In genomic region chr22:43129426-43130425, GRCh38 we compare ENCODE assay signal across 18 cellular contexts. TPM values are rescaled to one million over a fixed set of nuclear protein-coding genes. Genes with fewer than 3 reads are reported as not detected.
A peak's percentile ranks its signal among the peaks of the same experiment; 100 is the strongest.
DNase-seq lines count a peak whose midpoint lies in the region; ATAC-seq, FAIRE-seq and TF ChIP-seq lines count a peak whose summit lies in the region.
"Had no signal": no experiment of that assay in that cellular context is flagged by ENCODE, and none has a peak within 500 bp of the region (broad histone marks: within the 10 kb centered on the region; RNA-seq: fewer than 3 reads in every experiment).

No MANE protein-coding gene starts in this region.

- CTCF ChIA-PET in GM12878 (lab: Yijun Ruan, JAX), result interaction anchor here (0.6 kb wide), 1 partner anchor 55 kb away, joined by 4 read pairs; no protein-coding TSS in a partner anchor

- RAD21 ChIA-PET in GM12878 (lab: Charles Lee; ENCODE audit: unreplicated experiment), result interaction anchor here (0.6 kb wide), 1 partner anchor 99 kb away, joined by 4 read pairs; no protein-coding TSS in a partner anchor

- H3K9ac ChIP-seq in BLaER1 (peak overlapping the region; percentile 77), GM12878 (ENCODE audit: control insufficient read depth, insufficient read depth, low read length) (no peak overlapping the region)
- H3K9ac ChIP-seq: SK-N-SH had no signal

- no peak for TF ChIP-seq CTCF in HL-60 (IDR thresholded peaks at IDR 0.05; ENCODE audit: insufficient read depth, low read length)
- TF ChIP-seq CTCF in GM12878 (IDR thresholded peaks at IDR 0.05 in 2 of 3, conservative IDR thresholded peaks at IDR 0.05 in 1 of 3; ENCODE audit: control insufficient read depth in 2 of 3, extremely low read depth in 1 of 3, insufficient read depth in 1 of 3, low read depth in 3 of 3, low read length in 3 of 3), result no peak

- no peak for TF ChIP-seq EP300 in GM12878 (IDR thresholded peaks at IDR 0.05; ENCODE audit: borderline replicate concordance in 1 of 2, control insufficient read depth in 1 of 2, low read depth in 2 of 2, low read length in 2 of 2)

- POLR2A ChIA-PET in GM12878 (lab: Charles Lee), result interaction anchor here (0.7 kb wide), 1 partner anchor 10 kb away, joined by 14 read pairs; no protein-coding TSS in a partner anchor

- H2AFZ ChIP-seq in GM12878 (ENCODE audit: control insufficient read depth, low read depth, low read length), result no peak overlapping the region

- 0 out of 2 replicates have a peak, but pooled peaks cover 4% of the 10 kb centered on the region for H4K20me1 ChIP-seq in BLaER1
- no peaks in the 10 kb centered on the region for H4K20me1 ChIP-seq in GM12878 (ENCODE audit: control insufficient read depth, insufficient read depth)

- H3K36me3 ChIP-seq in BLaER1, result peaks cover 42% of the 10 kb centered on the region
- peaks cover 4% of the 10 kb centered on the region in 2 experiments for H3K36me3 ChIP-seq in GM12878 (ENCODE audit: control insufficient read depth in 2 of 2, insufficient read depth in 2 of 2, low read length in 1 of 2)

- intact Hi-C loops in GM12878 (cut with micrococcal nuclease; ENCODE audit: unreplicated experiment), result no loop called here
- intact Hi-C loops in head of caudate nucleus (cut with DNase I), result no loop called here

- no TSS peak for BruUV-seq in GM12878 (replicated peaks; lab: Mats Ljungman, UMichigan)

- in situ Hi-C loops in GM12878 (cut with MboI), result no loop called here

- peak overlapping the region; percentile 94 for H3K27ac ChIP-seq in BLaER1
- H3K27ac ChIP-seq in HL-60 (replicated peaks), result peak overlapping the region; percentile 86
- no peak overlapping the region for H3K27ac ChIP-seq in GM12878 (ENCODE audit: control insufficient read depth, insufficient read depth)
- H3K27ac ChIP-seq: heart left ventricle had no signal

- DNase-seq in HL-60 (ENCODE audit: low read depth in 1 of 2, low spot score in 1 of 2) (peak; percentile 72 to 81), NCI-H748 treated with DMSO at 0.1 percent for 48 hours (lab: John Stamatoyannopoulos, UW) (peak; percentile 71), GM12878 (ENCODE audit: low read depth, low spot score) (no peak), head of caudate nucleus (no peak), HT-29 (ENCODE audit: low spot score) (no peak)
- DNase-seq: activated CD8-positive, alpha-beta memory T cell treated with anti-CD3 and anti-CD28 coated beads, Interleukin-2, amount 50 U/mL, for 48 hours; central memory CD4-positive, alpha-beta T cell; heart left ventricle; Karpas-422; left cardiac atrium; SK-N-SH had no signal

- no peak for FAIRE-seq in GM12878 (lab: Jason Lieb, UNC)
- FAIRE-seq: GM12892, urothelium cell line had no signal

- TF ChIP-seq POLR2A in GM12878 (IDR thresholded peaks at IDR 0.05; ENCODE audit: low read depth, low read length), result no peak

- H3K27me3 ChIP-seq in BLaER1, result no peaks in the 10 kb centered on the region
- no peaks in the 10 kb centered on the region for H3K27me3 ChIP-seq in HL-60 (ENCODE audit: insufficient read depth, poor library complexity, severe bottlenecking)
- H3K27me3 ChIP-seq in GM12878 (replicated peaks in 1 of 2; ENCODE audit: control insufficient read depth in 2 of 2, insufficient read depth in 2 of 2, low read length in 1 of 2), result no peaks in the 10 kb centered on the region
- H3K27me3 ChIP-seq: heart left ventricle had no signal

- no peak for TF ChIP-seq RAD21 in GM12878 (IDR thresholded peaks at IDR 0.05; ENCODE audit: insufficient read depth, low read depth, low read length)

- ATAC-seq in GM12878 (no peak), HG03280 (IDR thresholded peaks at IDR 0.05; ENCODE audit: unreplicated experiment) (no peak), GM19351 (IDR thresholded peaks at IDR 0.05; ENCODE audit: unreplicated experiment) (no peak)
- ATAC-seq: activated CD4-positive, CD25-positive, alpha-beta regulatory T cell treated with anti-CD3 and anti-CD28 coated beads, Interleukin-2, amount 50 U/mL, for 24 hours; activated naive CD4-positive, alpha-beta T cell treated with anti-CD3 and anti-CD28 coated beads, Interleukin-2, amount 50 U/mL, for 72 hours; heart left ventricle; left cardiac atrium had no signal

- SMC1A ChIA-PET in GM12878 (lab: Charles Lee; ENCODE audit: uncharacterized antibody, unreplicated experiment), result no interaction called here

- H3K4me2 ChIP-seq in BLaER1 (peak overlapping the region; percentile 99), GM12878 (ENCODE audit: control insufficient read depth, insufficient read depth) (no peak overlapping the region)
- H3K4me2 ChIP-seq: SK-N-SH had no signal

- no peaks in the 10 kb centered on the region for H3K79me2 ChIP-seq in GM12878 (ENCODE audit: control insufficient read depth, insufficient read depth, low read length)

- H3K4me1 ChIP-seq in BLaER1 (peaks cover 69% of the 10 kb centered on the region), GM12878 (ENCODE audit: control insufficient read depth, insufficient read depth, low read length) (peaks cover 31% of the 10 kb centered on the region)

- H3K9me3 ChIP-seq in BLaER1 (no peaks in the 10 kb centered on the region), GM12878 (replicated peaks; ENCODE audit: control insufficient read depth, insufficient read depth, low read length) (no peaks in the 10 kb centered on the region)
- H3K9me3 ChIP-seq: heart left ventricle, SK-N-SH had no signal

- WGBS in GM12878 (ENCODE audit: insufficient coverage, insufficient replicate concordance, low lambda C conversion rate, missing lambda C conversion rate), result 65% methylated on average over 16 of the region's 16 CpGs

- H3K4me3 ChIP-seq in BLaER1 (peak overlapping the region; percentile 56), HL-60 (replicated peaks; ENCODE audit: insufficient read depth, low read length) (no peak overlapping the region), GM12878 (no peak overlapping the region)
- H3K4me3 ChIP-seq: heart left ventricle had no signal

RNA-seq across cellular contexts. Expression of gene MCAT, which starts 13.5 kb away (rescaled TPM):
- total RNA-seq in GM12878 (2013; cell fraction: nucleolus; rRNA removed), result 32.5 and 52.1 TPM in 2 replicates
- 20.6 and 22.3 TPM in 2 replicates for total RNA-seq in GM12878 (2014; rRNA removed)
- total RNA-seq in GM12878 (2014; rRNA removed; fragmentation: Illumina TruSeq; extraction: Trizol), result 9.9 and 11.8 TPM in 2 replicates
- 26.2 and 26.5 TPM in 2 replicates for total RNA-seq in GM12878 (2021)
- 4.2 TPM for polyA plus RNA-seq in GM12878 (2011; ENCODE audit: low read depth)
- polyA plus RNA-seq in GM12878 (2011; rRNA removed), result 12.1 and 16.5 TPM in 2 replicates
- polyA plus RNA-seq in GM12878 (2011; cell fraction: cytosol; rRNA removed), result 22.5 and 34.9 TPM in 2 replicates
- 15.9 and 25.4 TPM in 2 replicates for polyA plus RNA-seq in GM12878 (2011; cell fraction: nucleus; rRNA removed)
- 10.8 and 11.2 TPM in 2 replicates for polyA plus RNA-seq in GM12878 (2012)
- polyA plus RNA-seq in GM12878 (2014; fragmentation: Illumina TruSeq; extraction: Trizol), result 5.3 and 11.9 TPM in 2 replicates
- 10 to 100 TPM in 1 of 2 experiments, 1 to 10 TPM in 1; 3.6 to 10.8 TPM for polyA plus RNA-seq in GM12878 (2014; fragmentation: Nextera tagmentation; extraction: Ambion mirVana)
- 29.1 and 30.8 TPM in 2 replicates for polyA plus RNA-seq in GM12878 (2014; rRNA removed)
- 10 to 100 TPM; 22.1 to 26.4 TPM for polyA plus RNA-seq in GM12878 (2016; fragmentation: Nextera tagmentation; extraction: Ambion mirVana)
- 10.9 and 19.5 TPM in 2 replicates for polyA minus RNA-seq in GM12878 (2011; rRNA and poly(A)+ RNA removed)
- 7.1 and 9.0 TPM in 2 replicates for polyA minus RNA-seq in GM12878 (2011; cell fraction: cytosol; rRNA and poly(A)+ RNA removed)
- 5.9 and 15.7 TPM in 2 replicates for polyA minus RNA-seq in GM12878 (2011; cell fraction: nucleus; rRNA and poly(A)+ RNA removed)
- total RNA-seq in HT-29 (2014; rRNA removed; shearing (Covaris generic)), result 40.9 and 43.1 TPM in 2 replicates

RNA-seq across cellular contexts. Expression of gene BIK, which starts 19.2 kb away (rescaled TPM):
- total RNA-seq in GM12878 (2013; cell fraction: nucleolus; rRNA removed), result not detected in 2 replicates
- total RNA-seq in GM12878 (2014; rRNA removed), result 9.8 and 10.5 TPM in 2 replicates
- 2.7 TPM in 2 replicates for total RNA-seq in GM12878 (2014; rRNA removed; fragmentation: Illumina TruSeq; extraction: Trizol)
- 6.3 and 8.0 TPM in 2 replicates for total RNA-seq in GM12878 (2021)
- 2.3 TPM for polyA plus RNA-seq in GM12878 (2011; ENCODE audit: low read depth)
- polyA plus RNA-seq in GM12878 (2011; rRNA removed), result 0.16 and 0.33 TPM in 2 replicates
- 1.0 and 1.1 TPM in 2 replicates for polyA plus RNA-seq in GM12878 (2011; cell fraction: cytosol; rRNA removed)
- polyA plus RNA-seq in GM12878 (2011; cell fraction: nucleus; rRNA removed), result 0.70 and 1.0 TPM in 2 replicates
- 2.5 and 3.6 TPM in 2 replicates for polyA plus RNA-seq in GM12878 (2012)
- 1.6 TPM in 1 of 2 replicates, not detected in the other for polyA plus RNA-seq in GM12878 (2014; fragmentation: Illumina TruSeq; extraction: Trizol)
- polyA plus RNA-seq in GM12878 (2014; fragmentation: Nextera tagmentation; extraction: Ambion mirVana), result 1 to 10 TPM; 1.4 to 1.5 TPM
- 7.5 TPM in 2 replicates for polyA plus RNA-seq in GM12878 (2014; rRNA removed)
- polyA plus RNA-seq in GM12878 (2016; fragmentation: Nextera tagmentation; extraction: Ambion mirVana), result 1 to 10 TPM; 5.1 to 5.6 TPM
- not detected in 2 replicates for polyA minus RNA-seq in GM12878 (2011; rRNA and poly(A)+ RNA removed)
- not detected in 2 replicates for polyA minus RNA-seq in GM12878 (2011; cell fraction: cytosol; rRNA and poly(A)+ RNA removed)
- not detected in 2 replicates for polyA minus RNA-seq in GM12878 (2011; cell fraction: nucleus; rRNA and poly(A)+ RNA removed)
- 3.9 and 4.2 TPM in 2 replicates for total RNA-seq in HT-29 (2014; rRNA removed; shearing (Covaris generic))
- total RNA-seq: left cardiac atrium had no signal

RNA-seq across cellular contexts. Expression of gene TSPO, which starts 21.6 kb away (rescaled TPM):
- 4.2 and 6.8 TPM in 2 replicates for total RNA-seq in GM12878 (2013; cell fraction: nucleolus; rRNA removed)
- total RNA-seq in GM12878 (2014; rRNA removed), result 41.3 and 50.5 TPM in 2 replicates
- total RNA-seq in GM12878 (2014; rRNA removed; fragmentation: Illumina TruSeq; extraction: Trizol), result 4.9 and 6.6 TPM in 2 replicates
- total RNA-seq in GM12878 (2021), result 25.8 and 31.6 TPM in 2 replicates
- 6.8 TPM for polyA plus RNA-seq in GM12878 (2011; ENCODE audit: low read depth)
- polyA plus RNA-seq in GM12878 (2011; rRNA removed), result 6.1 and 11.7 TPM in 2 replicates
- 23.6 and 34.9 TPM in 2 replicates for polyA plus RNA-seq in GM12878 (2011; cell fraction: cytosol; rRNA removed)
- 19.5 and 31.3 TPM in 2 replicates for polyA plus RNA-seq in GM12878 (2011; cell fraction: nucleus; rRNA removed)
- polyA plus RNA-seq in GM12878 (2012), result 14.1 and 30.7 TPM in 2 replicates
- polyA plus RNA-seq in GM12878 (2014; fragmentation: Illumina TruSeq; extraction: Trizol), result 1.4 TPM in 1 of 2 replicates, not detected in the other
- polyA plus RNA-seq in GM12878 (2014; fragmentation: Nextera tagmentation; extraction: Ambion mirVana), result 1 to 10 TPM; 1.8 to 3.4 TPM
- polyA plus RNA-seq in GM12878 (2014; rRNA removed), result 41.1 and 46.8 TPM in 2 replicates
- 10 to 100 TPM; 27.1 to 30.8 TPM for polyA plus RNA-seq in GM12878 (2016; fragmentation: Nextera tagmentation; extraction: Ambion mirVana)
- 1.7 and 11.1 TPM in 2 replicates for polyA minus RNA-seq in GM12878 (2011; rRNA and poly(A)+ RNA removed)
- 3.7 and 5.5 TPM in 2 replicates for polyA minus RNA-seq in GM12878 (2011; cell fraction: cytosol; rRNA and poly(A)+ RNA removed)
- polyA minus RNA-seq in GM12878 (2011; cell fraction: nucleus; rRNA and poly(A)+ RNA removed), result 3.1 and 6.0 TPM in 2 replicates
- 516 and 532 TPM in 2 replicates for total RNA-seq in HT-29 (2014; rRNA removed; shearing (Covaris generic))

RNA-seq across cellular contexts. Expression of gene TTLL1, which starts 40.5 kb away (rescaled TPM):
- 2.4 and 2.7 TPM in 2 replicates for total RNA-seq in GM12878 (2013; cell fraction: nucleolus; rRNA removed)
- total RNA-seq in GM12878 (2014; rRNA removed) (2.8 and 3.4 TPM in 2 replicates), GM12878 (2014; rRNA removed; fragmentation: Illumina TruSeq; extraction: Trizol) (3.7 and 3.8 TPM in 2 replicates), GM12878 (2021) (2.6 and 3.5 TPM in 2 replicates)
- polyA plus RNA-seq in GM12878 (2011; ENCODE audit: low read depth), result 2.8 TPM
- polyA plus RNA-seq in GM12878 (2011; rRNA removed) (2.2 TPM in 2 replicates), GM12878 (2014; fragmentation: Illumina TruSeq; extraction: Trizol) (4.8 and 5.6 TPM in 2 replicates), GM12878 (2014; fragmentation: Nextera tagmentation; extraction: Ambion mirVana) (under 1 TPM; 0.39 to 0.80 TPM), GM12878 (2014; rRNA removed) (4.5 and 4.9 TPM in 2 replicates), GM12878 (2016; fragmentation: Nextera tagmentation; extraction: Ambion mirVana) (1 to 10 TPM; 3.9 to 4.4 TPM)
- 2.9 and 3.4 TPM in 2 replicates for polyA plus RNA-seq in GM12878 (2011; cell fraction: cytosol; rRNA removed)
- polyA plus RNA-seq in GM12878 (2011; cell fraction: nucleus; rRNA removed), result 1.7 TPM in 2 replicates
- 3.8 TPM in 2 replicates for polyA plus RNA-seq in GM12878 (2012)
- polyA minus RNA-seq in GM12878 (2011; rRNA and poly(A)+ RNA removed), result 2.5 and 3.7 TPM in 2 replicates
- polyA minus RNA-seq in GM12878 (2011; cell fraction: cytosol; rRNA and poly(A)+ RNA removed), result 1.4 TPM in 1 of 2 replicates, not detected in the other
- 0.24 TPM in 1 of 2 replicates, not detected in the other for polyA minus RNA-seq in GM12878 (2011; cell fraction: nucleus; rRNA and poly(A)+ RNA removed)
- 1.6 and 2.5 TPM in 2 replicates for total RNA-seq in HT-29 (2014; rRNA removed; shearing (Covaris generic))

RNA-seq across cellular contexts. Expression of gene TTLL12, which starts 57.2 kb away (rescaled TPM):
- 18.0 and 21.6 TPM in 2 replicates for total RNA-seq in GM12878 (2013; cell fraction: nucleolus; rRNA removed)
- 79.5 and 89.8 TPM in 2 replicates for total RNA-seq in GM12878 (2014; rRNA removed)
- 17.7 and 22.3 TPM in 2 replicates for total RNA-seq in GM12878 (2014; rRNA removed; fragmentation: Illumina TruSeq; extraction: Trizol)
- 65.6 and 66.6 TPM in 2 replicates for total RNA-seq in GM12878 (2021)
- 9.3 TPM for polyA plus RNA-seq in GM12878 (2011; ENCODE audit: low read depth)
- 4.9 and 14.9 TPM in 2 replicates for polyA plus RNA-seq in GM12878 (2011; rRNA removed)
- polyA plus RNA-seq in GM12878 (2011; cell fraction: cytosol; rRNA removed), result 21.6 and 25.3 TPM in 2 replicates
- 24.3 and 34.3 TPM in 2 replicates for polyA plus RNA-seq in GM12878 (2011; cell fraction: nucleus; rRNA removed)
- polyA plus RNA-seq in GM12878 (2012), result 23.2 and 26.7 TPM in 2 replicates
- 6.8 and 26.6 TPM in 2 replicates for polyA plus RNA-seq in GM12878 (2014; fragmentation: Illumina TruSeq; extraction: Trizol)
- 1 to 10 TPM in 1 of 2 experiments, under 1 TPM in 1; 1.00 to 3.0 TPM for polyA plus RNA-seq in GM12878 (2014; fragmentation: Nextera tagmentation; extraction: Ambion mirVana)
- polyA plus RNA-seq in GM12878 (2014; rRNA removed), result 50.5 and 58.7 TPM in 2 replicates
- 10 to 100 TPM; 66.1 to 83.6 TPM for polyA plus RNA-seq in GM12878 (2016; fragmentation: Nextera tagmentation; extraction: Ambion mirVana)
- polyA minus RNA-seq in GM12878 (2011; rRNA and poly(A)+ RNA removed), result 16.1 and 18.4 TPM in 2 replicates
- 11.8 and 12.2 TPM in 2 replicates for polyA minus RNA-seq in GM12878 (2011; cell fraction: cytosol; rRNA and poly(A)+ RNA removed)
- 5.9 and 11.0 TPM in 2 replicates for polyA minus RNA-seq in GM12878 (2011; cell fraction: nucleus; rRNA and poly(A)+ RNA removed)
- total RNA-seq in HT-29 (2014; rRNA removed; shearing (Covaris generic)), result 102 and 110 TPM in 2 replicates

Comparison
In these comparisons a context has a peak if more than half of its experiments do, and no peak if none do; other contexts are left out.
1. DNase-seq: peak in HL-60 (2 of 2) and NCI-H748 treated with DMSO at 0.1 percent for 48 hours (single experiment); none in GM12878 (single experiment), head of caudate nucleus (0 of 42) and HT-29 (single experiment).
2. RNA of gene TSPO, which starts 21.6 kb away (total RNA-seq): 516 to 532 TPM in HT-29; 4.2 to 50.5 TPM in GM12878; every median in the first group is over 10 times any median in the second.